26 cellular contexts compared by ENCODE assay signal in the genomic region with DNA sequence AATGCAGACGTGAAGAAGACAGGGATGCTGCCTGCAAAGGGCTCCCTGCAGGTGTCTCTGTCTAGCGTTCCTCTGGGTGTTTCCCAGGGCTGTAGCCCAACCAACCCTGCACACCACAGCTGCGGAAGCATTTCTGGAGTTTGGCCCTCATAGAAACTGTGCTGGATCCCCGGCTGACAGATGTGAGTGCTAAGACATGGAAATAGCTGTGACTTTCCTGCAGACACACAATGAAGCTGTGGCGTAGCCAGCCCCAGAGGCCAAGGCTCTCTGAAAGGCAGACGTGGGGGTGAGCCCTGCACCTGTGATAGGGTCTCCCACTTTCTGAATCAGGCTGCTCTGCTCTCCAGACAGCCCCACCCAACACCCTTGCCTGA. TPM values are rescaled to one million over a fixed set of nuclear protein-coding genes. Genes with fewer than 3 reads are reported as not detected.
"Had no signal": no experiment of that assay in that cellular context is flagged by ENCODE, and none has a peak within 500 bp of the region (broad histone marks: within the 10 kb centered on the region; RNA-seq: fewer than 3 reads in every experiment).

No MANE protein-coding gene starts in this region.

- H3K4me3 ChIP-seq: breast epithelium, colonic mucosa, heart right ventricle, left ventricle myocardium inferior, sigmoid colon, smooth muscle cell, thoracic aorta, upper lobe of left lung had no signal

- H3K27me3 ChIP-seq: colonic mucosa, sigmoid colon, upper lobe of left lung had no signal

- H3K36me3 Mint-ChIP-seq: activated naive CD8-positive, alpha-beta T cell treated with anti-CD3 and anti-CD28 coated beads, Interleukin-2, amount 10 ng/mL, durations not matched to agents 7 days and 5 days; mesothelial cell of epicardium; naive thymus-derived CD8-positive, alpha-beta T cell; stimulated activated naive B cell treated with anti-CD40 and anti-IgM and Interleukin-4, amounts not matched to agents 10 μg/mL and 1 μg/mL and 100 μg/mL, for 72 hours had no signal

- H3K4me1 ChIP-seq: breast epithelium, colonic mucosa, heart right ventricle, left ventricle myocardium inferior, sigmoid colon, upper lobe of left lung had no signal

- H3K27ac ChIP-seq: breast epithelium, colonic mucosa, heart right ventricle, left ventricle myocardium inferior, sigmoid colon, thoracic aorta, upper lobe of left lung, WERI-Rb-1 had no signal

- DNase-seq: activated CD8-positive, alpha-beta memory T cell treated with anti-CD3 and anti-CD28 coated beads, Interleukin-2, amount 50 U/mL, for 4 hours; activated naive CD4-positive, alpha-beta T cell treated with anti-CD3 and anti-CD28 coated beads for 36 hours; activated naive CD8-positive, alpha-beta T cell treated with anti-CD3 and anti-CD28 coated beads, Interleukin-2, amount 10 ng/mL, durations not matched to agents 7 days and 5 days; activated T-cell treated with anti-CD3 and anti-CD28 coated beads, Interleukin-2, amount 50 U/mL, for 4 hours; amniotic stem cell; colonic mucosa; heart right ventricle; left ventricle myocardium inferior; nucleus accumbens; stimulated activated CD4-positive, alpha-beta T cell treated with anti-CD3 and anti-CD28 coated beads, Interleukin-2, amount 100 ng/mL, for 48 hours; stimulated activated CD8-positive, alpha-beta memory T cell treated with anti-CD3 and anti-CD28 coated beads, Interleukin-4, amount 100 ng/mL, for 48 hours; stimulated activated naive B cell treated with anti-CD40 and anti-IgM and Interleukin-4, amounts not matched to agents 10 μg/mL and 1 μg/mL and 100 μg/mL, for 72 hours; T-helper 1 cell; WERI-Rb-1 had no signal

- H3K27ac Mint-ChIP-seq: activated naive CD4-positive, alpha-beta T cell treated with anti-CD3 and anti-CD28 coated beads for 36 hours; activated naive CD8-positive, alpha-beta T cell treated with anti-CD3 and anti-CD28 coated beads, Interleukin-2, amount 10 ng/mL, durations not matched to agents 7 days and 5 days; activated T-helper 2 cell treated with anti-CD3 and anti-CD28 coated beads, Interferon-gamma antibody, Interleukin-2, Interleukin-4, amounts not matched to agents 10 μg/mL and 5 μg/mL and 100 μg/mL, durations not matched to agents 14 hours and 24 hours and 36 hours; mesothelial cell of epicardium; naive thymus-derived CD8-positive, alpha-beta T cell; stimulated activated naive B cell treated with anti-CD40 and anti-IgM and Interleukin-4, amounts not matched to agents 10 μg/mL and 1 μg/mL and 100 μg/mL, for 72 hours had no signal

- H3K4me1 Mint-ChIP-seq: activated naive CD8-positive, alpha-beta T cell treated with anti-CD3 and anti-CD28 coated beads, Interleukin-2, amount 10 ng/mL, durations not matched to agents 7 days and 5 days; mesothelial cell of epicardium; naive thymus-derived CD8-positive, alpha-beta T cell; stimulated activated naive B cell treated with anti-CD40 and anti-IgM and Interleukin-4, amounts not matched to agents 10 μg/mL and 1 μg/mL and 100 μg/mL, for 72 hours had no signal

- H3K4me3 Mint-ChIP-seq: activated naive CD4-positive, alpha-beta T cell treated with anti-CD3 and anti-CD28 coated beads for 36 hours; activated naive CD8-positive, alpha-beta T cell treated with anti-CD3 and anti-CD28 coated beads, Interleukin-2, amount 10 ng/mL, durations not matched to agents 7 days and 5 days; activated T-cell treated with anti-CD3 and anti-CD28 coated beads, Interleukin-2, amount 50 U/mL, for 4 hours; mesothelial cell of epicardium; naive thymus-derived CD8-positive, alpha-beta T cell; stimulated activated naive B cell treated with anti-CD40 and anti-IgM and Interleukin-4, amounts not matched to agents 10 μg/mL and 1 μg/mL and 100 μg/mL, for 72 hours had no signal

- H3K9me3 ChIP-seq: breast epithelium, colonic mucosa, heart right ventricle, left ventricle myocardium inferior, sigmoid colon, thoracic aorta, upper lobe of left lung had no signal

- H3K36me3 ChIP-seq: breast epithelium, colonic mucosa, sigmoid colon, thoracic aorta, upper lobe of left lung, WERI-Rb-1 had no signal

- H3K9me3 Mint-ChIP-seq: activated naive CD4-positive, alpha-beta T cell treated with anti-CD3 and anti-CD28 coated beads for 36 hours; activated naive CD8-positive, alpha-beta T cell treated with anti-CD3 and anti-CD28 coated beads, Interleukin-2, amount 10 ng/mL, durations not matched to agents 7 days and 5 days; activated T-cell treated with anti-CD3 and anti-CD28 coated beads, Interleukin-2, amount 50 U/mL, for 4 hours; activated T-helper 2 cell treated with anti-CD3 and anti-CD28 coated beads, Interferon-gamma antibody, Interleukin-2, Interleukin-4, amounts not matched to agents 10 μg/mL and 5 μg/mL and 100 μg/mL, durations not matched to agents 14 hours and 24 hours and 36 hours; mesothelial cell of epicardium; stimulated activated naive B cell treated with anti-CD40 and anti-IgM and Interleukin-4, amounts not matched to agents 10 μg/mL and 1 μg/mL and 100 μg/mL, for 72 hours had no signal

- ATAC-seq: activated T-cell treated with anti-CD3 and anti-CD28 coated beads, Interleukin-2, amount 50 U/mL, for 4 hours; naive thymus-derived CD8-positive, alpha-beta T cell; stimulated activated naive B cell treated with anti-CD40 and anti-IgM and Interleukin-4, amounts not matched to agents 10 μg/mL and 1 μg/mL and 100 μg/mL, for 72 hours had no signal

RNA-seq across cellular contexts. Expression of a gene that starts 44.8 kb away (rescaled TPM):
- total RNA-seq: activated naive CD4-positive, alpha-beta T cell treated with anti-CD3 and anti-CD28 coated beads for 36 hours; activated naive CD8-positive, alpha-beta T cell treated with anti-CD3 and anti-CD28 coated beads, Interleukin-2, amount 10 ng/mL, durations not matched to agents 7 days and 5 days; activated T-cell treated with anti-CD3 and anti-CD28 coated beads, Interleukin-2, amount 50 U/mL, for 4 hours; activated T-helper 2 cell treated with anti-CD3 and anti-CD28 coated beads, Interferon-gamma antibody, Interleukin-2, Interleukin-4, amounts not matched to agents 10 μg/mL and 5 μg/mL and 100 μg/mL, durations not matched to agents 14 hours and 24 hours and 36 hours; epithelial cell of proximal tubule; fibroblast of villous mesenchyme; kidney epithelial cell; lung microvascular endothelial cell; naive thymus-derived CD8-positive, alpha-beta T cell; smooth muscle cell had no signal
- polyA plus RNA-seq: naive thymus-derived CD8-positive, alpha-beta T cell; smooth muscle cell had no signal
